25 cellular contexts compared by ENCODE assay signal in genomic region chr16:87686697-87687570, GRCh38.
DNase-seq lines count a peak whose midpoint lies in the region; ATAC-seq, FAIRE-seq and TF ChIP-seq lines count a peak whose summit lies in the region.
"Had no signal": no experiment of that assay in that cellular context is flagged by ENCODE, and none has a peak within 500 bp of the region (broad histone marks: within the 10 kb centered on the region; RNA-seq: fewer than 3 reads in every experiment).

No MANE protein-coding gene starts in this region.

- BruUV-seq in HepG2 (replicated peaks; lab: Mats Ljungman, UMichigan) = no TSS peak

- DNase-seq in HepG2 (ENCODE audit: low spot score) (no peak), right lobe of liver (no peak), NB4 (ENCODE audit: low read depth) (peak; percentile 53), fibroblast of the aortic adventitia (ENCODE audit: low read depth) (peak; percentile 35), MM.1S (no peak), foreskin melanocyte (no peak), NCI-H526 treated with DMSO at 0.1 percent for 48 hours (lab: John Stamatoyannopoulos, UW) (no peak)
- DNase-seq in activated naive CD4-positive, alpha-beta T cell treated with anti-CD3 and anti-CD28 coated beads, Interleukin-2, amount 50 U/mL, for 16 hours = no peak
- DNase-seq: ACHN; activated CD4-positive, alpha-beta T cell treated with anti-CD3 and anti-CD28 coated beads for 4 hours; activated CD8-positive, alpha-beta memory T cell treated with anti-CD3 and anti-CD28 coated beads, Interleukin-2, amount 50 U/mL, for 4 hours; CD8-positive, alpha-beta T cell; DMS79 treated with DMSO at 0.1 percent for 48 hours; H7; Karpas-422; left cardiac atrium; mesendoderm; naive thymus-derived CD8-positive, alpha-beta T cell; NCI-H1417; NCI-H69; OCI-M1; SHP77 treated with DMSO at 0.1 percent for 48 hours; T-helper 1 cell had no signal

- no peaks in the 10 kb centered on the region for H3K9me2 ChIP-seq in MM.1S (replicated peaks; ENCODE audit: insufficient read depth, low read length)

- TF ChIP-seq CTCF in HepG2 (CRISPR knock-in tag; IDR thresholded peaks at IDR 0.05) (no peak), right lobe of liver (IDR thresholded peaks at IDR 0.05) (no peak), NB4 (IDR thresholded peaks at IDR 0.05; ENCODE audit: low read depth, low read length) (no peak), fibroblast of the aortic adventitia (IDR thresholded peaks at IDR 0.05; ENCODE audit: insufficient read depth, low read length) (no peak), MM.1S (IDR thresholded peaks at IDR 0.05; ENCODE audit: low read length) (no peak)

- no peaks in the 10 kb centered on the region for H3F3A ChIP-seq in MM.1S (ENCODE audit: insufficient read depth, low read length)

- H4K20me1 ChIP-seq in HepG2 (ENCODE audit: insufficient read depth, low read length) (peaks cover 9% of the 10 kb centered on the region; the same call in 1 of the 2 replicates), MM.1S (ENCODE audit: insufficient read depth, low read length) (no peaks in the 10 kb centered on the region)

- TF ChIP-seq POLR2A in HepG2 (IDR thresholded peaks at IDR 0.05; ENCODE audit: insufficient read depth in 1 of 2, low read depth in 2 of 2, low read length in 2 of 2) = no peak
- no peak for TF ChIP-seq POLR2A in right lobe of liver (IDR thresholded peaks at IDR 0.05)
- TF ChIP-seq POLR2A in NB4 (IDR thresholded peaks at IDR 0.05; ENCODE audit: extremely low read depth, insufficient read length) = no peak

- H3K36me3 ChIP-seq in HepG2 (replicated peaks in 1 of 2; ENCODE audit: control insufficient read depth in 1 of 2, insufficient read depth in 2 of 2, low read length in 2 of 2) = no peaks in the 10 kb centered on the region
- no peaks in the 10 kb centered on the region for H3K36me3 ChIP-seq in right lobe of liver
- no peaks in the 10 kb centered on the region for H3K36me3 ChIP-seq in MM.1S (replicated peaks; ENCODE audit: insufficient read depth, low read length)

- H3K27me3 ChIP-seq in HepG2 (ENCODE audit: control insufficient read depth in 1 of 2, insufficient read depth in 2 of 2, low read length in 2 of 2) (peaks cover 21 to 90% of the 10 kb centered on the region in 2 experiments), right lobe of liver (no peaks in the 10 kb centered on the region), MM.1S (replicated peaks; ENCODE audit: insufficient read depth, low read length) (peaks cover 38% of the 10 kb centered on the region)

- H3K9ac ChIP-seq in HepG2 (ENCODE audit: insufficient read depth, low read depth, low read length) (no peak overlapping the region), MM.1S (ENCODE audit: low read length) (no peak overlapping the region)
- H3K9ac ChIP-seq: parathyroid adenoma had no signal

- POLR2A ChIA-PET in HepG2 (lab: Yijun Ruan, JAX) = no interaction called here

- intact Hi-C loops in HepG2 (cut with micrococcal nuclease; ENCODE audit: unreplicated experiment) = no loop called here
- intact Hi-C loops in right lobe of liver (cut with DNase I) = no loop called here

- ATAC-seq in HepG2 (no peak; the same call in 1 of the 3 replicates), right lobe of liver (no peak)
- ATAC-seq: CD8-positive, alpha-beta T cell; left cardiac atrium; stimulated activated memory B cell treated with anti-CD40 and anti-IgM and Interleukin-4, amounts not matched to agents 10 μg/mL and 1 μg/mL and 100 μg/mL, for 72 hours had no signal

- no peak overlapping the region for H3K27ac ChIP-seq in HepG2 (ENCODE audit: extremely low read length, insufficient read depth, low read length)
- H3K27ac ChIP-seq in right lobe of liver = no peak overlapping the region
- no peak overlapping the region for H3K27ac ChIP-seq in MM.1S (ENCODE audit: low read length)
- H3K27ac ChIP-seq: parathyroid adenoma had no signal

- no peak for FAIRE-seq in HepG2 (lab: Jason Lieb, UNC)

- H3K4me1 ChIP-seq in HepG2 (ENCODE audit: insufficient read depth, low read length) (no peaks in the 10 kb centered on the region), right lobe of liver (no peaks in the 10 kb centered on the region), MM.1S (ENCODE audit: low read length) (no peaks in the 10 kb centered on the region)
- H3K4me1 ChIP-seq: parathyroid adenoma had no signal

- H3K9me3 ChIP-seq in HepG2 (ENCODE audit: low read length) (no peaks in the 10 kb centered on the region), right lobe of liver (no peaks in the 10 kb centered on the region), MM.1S (replicated peaks; ENCODE audit: insufficient read depth, low read length) (no peaks in the 10 kb centered on the region)

- no peak overlapping the region for H3K4me3 ChIP-seq in HepG2 (replicated peaks in 1 of 3; ENCODE audit: insufficient read depth in 1 of 3, low read depth in 2 of 3, low read length in 3 of 3)
- no peak overlapping the region for H3K4me3 ChIP-seq in right lobe of liver
- H3K4me3 ChIP-seq in NB4 (ENCODE audit: low read depth, low read length) = no peak overlapping the region
- no peak overlapping the region for H3K4me3 ChIP-seq in fibroblast of the aortic adventitia (ENCODE audit: low read depth, low read length)
- no peak overlapping the region for H3K4me3 ChIP-seq in MM.1S (ENCODE audit: low read length)

- WGBS in HepG2 (ENCODE audit: low lambda C conversion rate) = 16% methylated on average over 19 of the region's 30 CpGs
- 48% methylated on average over 17 of the region's 30 CpGs for WGBS in right lobe of liver (ENCODE audit: insufficient coverage, low coverage, low lambda C conversion rate, missing lambda C conversion rate)

- TF ChIP-seq EP300 in HepG2 (IDR thresholded peaks at IDR 0.05; ENCODE audit: low read depth in 2 of 2, low read length in 2 of 2) = no peak
- TF ChIP-seq EP300 in HepG2 (CRISPR knock-in tag; IDR thresholded peaks at IDR 0.05; ENCODE audit: borderline replicate concordance) = no peak

- in situ Hi-C loops in HepG2 (cut with HindIII; ENCODE audit: extremely low pct_ligation_motif_present, low pct_unique_long_range_greater_than_20kb) = no loop called here

- H3K79me2 ChIP-seq in HepG2 (ENCODE audit: insufficient read depth, low read length) (no peaks in the 10 kb centered on the region), MM.1S (ENCODE audit: low read length) (no peaks in the 10 kb centered on the region)
- H3K79me2 ChIP-seq: parathyroid adenoma had no signal

- H3K4me2 ChIP-seq in HepG2 (ENCODE audit: low read depth, low read length) (no peak overlapping the region), MM.1S (ENCODE audit: low read depth, low read length) (no peak overlapping the region)

- H2AFZ ChIP-seq in HepG2 (ENCODE audit: low read length) (no peak overlapping the region), MM.1S (ENCODE audit: low read length) (no peak overlapping the region)
- H2AFZ ChIP-seq: parathyroid adenoma had no signal

- CTCF ChIA-PET in HepG2 (lab: Yijun Ruan, JAX; ENCODE audit: low intra/inter-chr PET ratio, low total read pairs) = no interaction called here

- TF ChIP-seq RAD21 in HepG2 (CRISPR knock-in tag; IDR thresholded peaks at IDR 0.05) = no peak

TF ChIP-seq in HepG2, 621 proteins besides CTCF, POLR2A, EP300 and RAD21:
- TF ChIP-seq AGO2 (optimal IDR thresholded peaks at IDR 0.05; ENCODE audit: low read depth, low read length) (peak; percentile 23), ZNF687 (CRISPR knock-in tag; IDR thresholded peaks at IDR 0.05) (0 out of 2 replicates have a peak, but pooled peaks have one; percentile 7), ZFP41 (CRISPR knock-in tag; IDR thresholded peaks at IDR 0.05; ENCODE audit: borderline replicate concordance) (no peak), PBX3 (CRISPR knock-in tag; IDR thresholded peaks at IDR 0.05; ENCODE audit: borderline replicate concordance) (no peak)

Comparison
In these comparisons a context has a peak if more than half of its experiments do, and no peak if none do; other contexts are left out.
1. DNase-seq: peak in NB4 (single experiment) and fibroblast of the aortic adventitia (single experiment); none in HepG2 (single experiment), right lobe of liver (0 of 3), MM.1S (single experiment), activated naive CD4-positive, alpha-beta T cell treated with anti-CD3 and anti-CD28 coated beads, Interleukin-2, amount 50 U/mL, for 16 hours (single experiment), foreskin melanocyte (single experiment) and NCI-H526 treated with DMSO at 0.1 percent for 48 hours (single experiment).